ENCODE assay signal across 8 cellular contexts in the genomic region with DNA sequence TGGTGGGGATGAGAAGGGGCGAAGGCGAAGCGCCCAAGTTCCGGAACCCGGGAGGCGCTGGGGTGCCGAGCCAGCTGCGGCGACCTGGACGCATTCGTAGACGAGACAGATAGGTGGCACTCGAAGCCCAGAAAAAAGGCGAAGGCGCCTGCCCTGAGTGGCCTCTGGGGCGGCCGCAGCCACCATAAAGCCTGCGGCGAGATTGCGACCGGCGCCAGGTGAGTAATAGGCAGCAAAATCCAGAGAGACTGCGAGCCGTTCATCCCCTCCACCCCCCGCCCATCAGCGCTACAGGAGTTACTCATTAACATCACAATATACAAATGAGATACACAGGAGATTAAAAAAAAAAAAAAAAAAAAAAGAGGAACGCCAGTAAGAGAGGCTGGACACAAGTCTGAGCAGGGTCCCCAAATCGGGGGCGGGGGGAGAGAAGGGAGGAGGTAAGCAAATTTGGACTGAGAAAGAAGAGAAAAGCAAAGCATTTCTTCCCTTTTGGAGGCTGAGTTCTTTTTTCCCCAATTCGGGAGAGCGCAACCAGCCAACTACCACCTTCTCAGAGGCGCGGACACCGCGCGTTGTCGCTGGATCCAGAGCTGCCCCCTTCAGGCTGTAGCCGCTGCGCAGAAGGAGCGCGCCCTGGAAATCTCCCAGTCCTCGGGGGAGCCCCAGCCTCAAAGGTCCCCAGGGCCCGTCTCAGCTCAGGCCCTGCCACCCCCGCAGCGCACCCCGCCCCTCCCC. TPM values are rescaled to one million over a fixed set of nuclear protein-coding genes. Genes with fewer than 3 reads are reported as not detected.
A peak's percentile ranks its signal among the peaks of the same experiment; 100 is the strongest.
DNase-seq lines count a peak whose midpoint lies in the region; ATAC-seq and TF ChIP-seq lines count a peak whose summit lies in the region.

No MANE protein-coding gene starts in this region.

- no peaks in the 10 kb centered on the region for H3K9me3 ChIP-seq in parathyroid adenoma (ENCODE audit: control insufficient read depth, low read length)

- H3K79me2 ChIP-seq in parathyroid adenoma = no peaks in the 10 kb centered on the region

- no peaks in the 10 kb centered on the region for H3K4me1 ChIP-seq in parathyroid adenoma

- no peaks in the 10 kb centered on the region for H3K36me3 ChIP-seq in parathyroid adenoma (ENCODE audit: control insufficient read depth, insufficient read depth, low read length)

- H2AFZ ChIP-seq in parathyroid adenoma = peak overlapping the region; percentile 46

- peak overlapping the region; percentile 53 for H3K4me2 ChIP-seq in parathyroid adenoma (ENCODE audit: low read length)

- H3K4me3 ChIP-seq in LNCaP clone FGC (ENCODE audit: low read depth, low read length) = peak overlapping the region; percentile 93
- peak overlapping the region; percentile 20 for H3K4me3 ChIP-seq in parathyroid adenoma (ENCODE audit: low read depth, low read length)

- ATAC-seq in Right ventricle myocardium superior (ENCODE audit: poor library complexity) = peak; percentile 96
- ATAC-seq in GM19023 (IDR thresholded peaks at IDR 0.05; ENCODE audit: unreplicated experiment) = no peak
- no peak for ATAC-seq in HG03159 (IDR thresholded peaks at IDR 0.05; ENCODE audit: unreplicated experiment)

- H3K27ac ChIP-seq in VCaP = peak overlapping the region; percentile 97
- H3K27ac ChIP-seq in parathyroid adenoma = no peak overlapping the region

- peak; percentile 13 to 95 (median 57) for DNase-seq in NCI-H1417 (lab: John Stamatoyannopoulos, UW)
- no peak for DNase-seq in NCI-H1417 treated with DMSO at 0.1 percent for 48 hours (lab: John Stamatoyannopoulos, UW)
- DNase-seq in LNCaP clone FGC (ENCODE audit: low read depth) = peak; percentile 78
- DNase-seq in Right ventricle myocardium superior = peak; percentile 80

- no peak overlapping the region for H3K9ac ChIP-seq in parathyroid adenoma

- H3K27me3 ChIP-seq in parathyroid adenoma (ENCODE audit: control insufficient read depth, insufficient read depth, low read length) = peaks cover 13% of the 10 kb centered on the region

- intact Hi-C loops in Right ventricle myocardium superior (cut with DNase I) = loop anchor here (5.0 to 10.0 kb wide), 2 partner anchors 966 to 1084 kb away; no protein-coding TSS in a partner anchor

- TF ChIP-seq CTCF in LNCaP clone FGC (IDR thresholded peaks at IDR 0.05; ENCODE audit: control insufficient read depth, extremely low read depth, insufficient read depth) (peak; percentile 81), VCaP (conservative IDR thresholded peaks at IDR 0.05) (peak; percentile 57), parathyroid adenoma (IDR thresholded peaks at IDR 0.05) (peak; percentile 58)

RNA-seq across cellular contexts. Expression of a gene that starts 15.7 kb away (rescaled TPM):
- total RNA-seq in Right ventricle myocardium superior = 11.8 TPM
